23 cellular contexts compared by ENCODE assay signal in the genomic region with DNA sequence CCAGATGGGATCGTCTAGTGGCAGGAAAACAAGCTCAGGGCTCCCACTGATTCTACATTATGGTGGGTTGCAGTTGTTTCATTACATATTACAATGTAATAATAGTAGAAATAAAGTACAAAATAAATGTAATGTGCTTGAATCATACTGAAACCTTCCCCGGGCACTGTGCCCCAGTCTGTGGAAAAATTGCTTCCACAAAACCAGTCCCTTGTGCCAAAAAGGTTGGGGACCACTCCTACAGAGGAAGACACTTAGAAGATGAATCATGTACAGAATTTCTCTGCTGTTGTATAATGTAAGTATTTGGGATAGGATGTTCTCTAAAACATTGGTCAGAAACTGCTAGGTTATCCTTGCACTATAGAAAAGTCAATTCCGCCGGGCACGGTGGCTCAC. TPM values are rescaled to one million over a fixed set of nuclear protein-coding genes. Genes with fewer than 3 reads are reported as not detected.
A peak's percentile ranks its signal among the peaks of the same experiment; 100 is the strongest.
DNase-seq lines count a peak whose midpoint lies in the region; ATAC-seq, FAIRE-seq and TF ChIP-seq lines count a peak whose summit lies in the region.
"Had no signal": no experiment of that assay in that cellular context is flagged by ENCODE, and none has a peak within 500 bp of the region (broad histone marks: within the 10 kb centered on the region; RNA-seq: fewer than 3 reads in every experiment).

No MANE protein-coding gene starts in this region.

- H3K27ac Mint-ChIP-seq in activated T-cell treated with anti-CD3 and anti-CD28 coated beads, Interleukin-2, amount 50 U/mL, for 72 hours: no peak overlapping the region
- H3K27ac Mint-ChIP-seq: B cell, GM23338 had no signal

- peaks cover 0 to 2% of the 10 kb centered on the region in 2 donors for H3K36me3 Mint-ChIP-seq in activated T-cell treated with anti-CD3 and anti-CD28 coated beads, Interleukin-2, amount 50 U/mL, for 72 hours (ENCODE audit: insufficient read depth in 2 of 2)
- H3K36me3 Mint-ChIP-seq: CD14-positive monocyte had no signal

- no peaks in the 10 kb centered on the region for H3K27me3 Mint-ChIP-seq in activated T-cell treated with anti-CD3 and anti-CD28 coated beads, Interleukin-2, amount 50 U/mL, for 72 hours (ENCODE audit: low read depth)
- H3K27me3 Mint-ChIP-seq: B cell had no signal

- H2AFZ ChIP-seq in HepG2 (ENCODE audit: low read length): no peak overlapping the region
- H2AFZ ChIP-seq: GM23338 had no signal

- H3K27me3 ChIP-seq in HepG2 (ENCODE audit: control insufficient read depth in 1 of 2, insufficient read depth in 2 of 2, low read length in 2 of 2): no peaks in the 10 kb centered on the region; a peak in 2 of 5 replicates
- no peaks in the 10 kb centered on the region for H3K27me3 ChIP-seq in right lobe of liver
- no peaks in the 10 kb centered on the region for H3K27me3 ChIP-seq in adipocyte (replicated peaks; ENCODE audit: control insufficient read depth, insufficient read depth, low read length)

- H3K4me3 ChIP-seq in HepG2 (replicated peaks in 1 of 3; ENCODE audit: insufficient read depth in 1 of 3, low read depth in 2 of 3, low read length in 3 of 3) (no peak overlapping the region), right lobe of liver (no peak overlapping the region), adipocyte (ENCODE audit: low read length) (no peak overlapping the region)
- H3K4me3 ChIP-seq: GM12878, GM23338, HAP-1 had no signal

- H3K36me3 ChIP-seq in HepG2 (replicated peaks in 1 of 2; ENCODE audit: control insufficient read depth in 1 of 2, insufficient read depth in 2 of 2, low read length in 2 of 2) (no peaks in the 10 kb centered on the region), right lobe of liver (no peaks in the 10 kb centered on the region), adipocyte (ENCODE audit: control insufficient read depth, insufficient read depth, low read length, severe bottlenecking) (no peaks in the 10 kb centered on the region)
- H3K36me3 ChIP-seq: HAP-1 had no signal

- H3K9ac ChIP-seq in HepG2 (ENCODE audit: insufficient read depth, low read depth, low read length) (no peak overlapping the region), adipocyte (ENCODE audit: low read length) (peak overlapping the region; percentile 15)

- H3K4me3 Mint-ChIP-seq in activated T-cell treated with anti-CD3 and anti-CD28 coated beads, Interleukin-2, amount 50 U/mL, for 72 hours: no peak overlapping the region
- H3K4me3 Mint-ChIP-seq: B cell, CD14-positive monocyte, GM23338 had no signal

- intact Hi-C loops in HepG2 (cut with micrococcal nuclease; ENCODE audit: unreplicated experiment): no loop called here
- intact Hi-C loops in right lobe of liver (cut with DNase I): no loop called here

- CTCF ChIA-PET in HepG2 (lab: Yijun Ruan, JAX; ENCODE audit: low intra/inter-chr PET ratio, low total read pairs): no interaction called here

- no peaks in the 10 kb centered on the region for H3K4me1 Mint-ChIP-seq in activated T-cell treated with anti-CD3 and anti-CD28 coated beads, Interleukin-2, amount 50 U/mL, for 72 hours (ENCODE audit: low read depth)
- H3K4me1 Mint-ChIP-seq: B cell, CD14-positive monocyte had no signal

- no peaks in the 10 kb centered on the region for H3K9me3 ChIP-seq in HepG2 (ENCODE audit: low read length)
- H3K9me3 ChIP-seq in right lobe of liver: no peaks in the 10 kb centered on the region
- H3K9me3 ChIP-seq in adipocyte (ENCODE audit: control insufficient read depth, low read length): no peaks in the 10 kb centered on the region
- H3K9me3 ChIP-seq: HAP-1 had no signal

- TF ChIP-seq EP300 in HepG2 (IDR thresholded peaks at IDR 0.05; ENCODE audit: low read depth in 2 of 2, low read length in 2 of 2) (no peak), HepG2 (CRISPR knock-in tag; IDR thresholded peaks at IDR 0.05; ENCODE audit: borderline replicate concordance) (no peak)

- H3K4me2 ChIP-seq in HepG2 (ENCODE audit: low read depth, low read length): peak overlapping the region; percentile 27; the same call in 1 of the 2 replicates
- H3K4me2 ChIP-seq: GM23338 had no signal

- H3K4me1 ChIP-seq in HepG2 (ENCODE audit: insufficient read depth, low read length) (peaks cover 18% of the 10 kb centered on the region), right lobe of liver (no peaks in the 10 kb centered on the region), adipocyte (ENCODE audit: control insufficient read depth, insufficient read depth, low read length) (peaks cover 7% of the 10 kb centered on the region)

- BruUV-seq in HepG2 (replicated peaks; lab: Mats Ljungman, UMichigan): no TSS peak

- POLR2A ChIA-PET in HepG2 (lab: Yijun Ruan, JAX): interaction anchor here (1.6 kb wide), 1 partner anchor 12 kb away, joined by 4 read pairs; no protein-coding TSS in a partner anchor

- H3K79me2 ChIP-seq in HepG2 (ENCODE audit: insufficient read depth, low read length): no peaks in the 10 kb centered on the region

- ATAC-seq in HepG2 (no peak), right lobe of liver (no peak), GM18858 (IDR thresholded peaks at IDR 0.05; ENCODE audit: unreplicated experiment) (no peak), HG02970 (IDR thresholded peaks at IDR 0.05; ENCODE audit: low FRiP score, unreplicated experiment) (no peak)
- no peak for ATAC-seq in activated T-cell treated with anti-CD3 and anti-CD28 coated beads, Interleukin-2, amount 50 U/mL, for 72 hours (replicated peaks in 1 of 2)
- ATAC-seq: GM12878, GM23338 had no signal

- TF ChIP-seq CTCF in HepG2 (CRISPR knock-in tag; IDR thresholded peaks at IDR 0.05) (no peak), right lobe of liver (IDR thresholded peaks at IDR 0.05) (no peak)

- no peaks in the 10 kb centered on the region for H3K9me3 Mint-ChIP-seq in activated T-cell treated with anti-CD3 and anti-CD28 coated beads, Interleukin-2, amount 50 U/mL, for 72 hours
- H3K9me3 Mint-ChIP-seq: CD14-positive monocyte, GM23338 had no signal

- 50% methylated on average over 5 of the region's 5 CpGs for WGBS in HepG2 (ENCODE audit: low lambda C conversion rate)
- 89% methylated on average over 5 of the region's 5 CpGs for WGBS in right lobe of liver (ENCODE audit: insufficient coverage, low coverage, low lambda C conversion rate, missing lambda C conversion rate)

- H3K27ac ChIP-seq in HepG2 (ENCODE audit: extremely low read length, insufficient read depth, low read length) (no peak overlapping the region), right lobe of liver (no peak overlapping the region)
- H3K27ac ChIP-seq: 22Rv1 had no signal

- in situ Hi-C loops in HepG2 (cut with HindIII; ENCODE audit: extremely low pct_ligation_motif_present, low pct_unique_long_range_greater_than_20kb): no loop called here

- DNase-seq in HepG2 (ENCODE audit: low spot score) (no peak), right lobe of liver (no peak), adipocyte (ENCODE audit: low read depth) (peak; percentile 51), fibroblast of peridontal ligament (ENCODE audit: extremely low read depth) (peak; percentile 46), DMS153 treated with DMSO at 0.1 percent for 48 hours (lab: John Stamatoyannopoulos, UW; ENCODE audit: unreplicated experiment) (no peak)
- no peak for DNase-seq in activated T-cell treated with anti-CD3 and anti-CD28 coated beads, Interleukin-2, amount 50 U/mL, for 72 hours
- DNase-seq: ACHN, Kasumi-1, NCI-H1417, NCI-H187, NCI-H2107, NCI-H446 treated with DMSO at 0.1 percent for 48 hours, NCI-H526 treated with DMSO at 0.1 percent for 48 hours, SHP77 had no signal

- no peak for FAIRE-seq in HepG2 (lab: Jason Lieb, UNC)
- FAIRE-seq: D721Med, GM12878 had no signal

- no peak for TF ChIP-seq RAD21 in HepG2 (CRISPR knock-in tag; IDR thresholded peaks at IDR 0.05)

- no peak for TF ChIP-seq POLR2A in HepG2 (IDR thresholded peaks at IDR 0.05; ENCODE audit: insufficient read depth in 1 of 2, low read depth in 2 of 2, low read length in 2 of 2)
- no peak for TF ChIP-seq POLR2A in right lobe of liver (IDR thresholded peaks at IDR 0.05)

- H4K20me1 ChIP-seq in HepG2 (ENCODE audit: insufficient read depth, low read length): no peaks in the 10 kb centered on the region

RNA-seq across cellular contexts. Expression of a gene that starts 11.3 kb away (rescaled TPM):
- total RNA-seq in HepG2 (2016; rRNA removed; fragmentation: Illumina TruSeq; extraction: Trizol) (34.5 and 47.9 TPM in 2 replicates), right lobe of liver (100 to 1,000 TPM in 5 of 6 experiments, 10 to 100 TPM in 1; 76.8 to 204 (median 141) TPM)
- 17.6 and 21.7 TPM in 2 replicates for total RNA-seq in HepG2 (2016; cell fraction: cytosol; rRNA removed; fragmentation: Illumina TruSeq; extraction: Trizol; ENCODE audit: low read depth)
- 36.1 and 49.8 TPM in 2 replicates for total RNA-seq in HepG2 (2016; cell fraction: insoluble cytoplasmic fraction; rRNA removed; fragmentation: Illumina TruSeq; extraction: Trizol)
- 20.3 and 22.2 TPM in 2 replicates for total RNA-seq in HepG2 (2016; cell fraction: membrane; rRNA removed; fragmentation: Illumina TruSeq; extraction: Trizol)
- total RNA-seq in HepG2 (2016; cell fraction: nucleus; rRNA removed; fragmentation: Illumina TruSeq; extraction: Trizol): 18.4 and 18.8 TPM in 2 replicates
- polyA plus RNA-seq in HepG2 (2011; rRNA removed): 27.2 and 37.4 TPM in 2 replicates
- polyA plus RNA-seq in HepG2 (2011; cell fraction: cytosol; rRNA removed): 27.7 and 38.9 TPM in 2 replicates
- polyA plus RNA-seq in HepG2 (2011; cell fraction: nucleus; rRNA removed): 12.7 and 24.3 TPM in 2 replicates
- polyA plus RNA-seq in HepG2 (2012): 47.7 and 75.4 TPM in 2 replicates
- 14.6 and 17.7 TPM in 2 replicates for polyA plus RNA-seq in HepG2 (2016; cell fraction: cytosol; fragmentation: Illumina TruSeq; extraction: Trizol; ENCODE audit: low read depth)
- polyA plus RNA-seq in HepG2 (2016; cell fraction: insoluble cytoplasmic fraction; fragmentation: Illumina TruSeq; extraction: Trizol; ENCODE audit: low read depth): 78.2 and 81.4 TPM in 2 replicates
- 22.5 and 25.2 TPM in 2 replicates for polyA plus RNA-seq in HepG2 (2016; cell fraction: membrane; fragmentation: Illumina TruSeq; extraction: Trizol; ENCODE audit: low read depth)
- 38.1 and 38.4 TPM in 2 replicates for polyA plus RNA-seq in HepG2 (2016; cell fraction: nucleus; fragmentation: Illumina TruSeq; extraction: Trizol; ENCODE audit: insufficient read depth, low read depth)
- polyA minus RNA-seq in HepG2 (2011; rRNA and poly(A)+ RNA removed; ENCODE audit: low replicate concordance): 7.2 and 13.5 TPM in 2 replicates
- polyA minus RNA-seq in HepG2 (2011; cell fraction: cytosol; rRNA and poly(A)+ RNA removed): 9.4 and 13.2 TPM in 2 replicates
- polyA minus RNA-seq in HepG2 (2011; cell fraction: nucleus; rRNA and poly(A)+ RNA removed): 12.2 and 17.8 TPM in 2 replicates
- total RNA-seq in activated T-cell treated with anti-CD3 and anti-CD28 coated beads, Interleukin-2, amount 50 U/mL, for 72 hours: 10 to 100 TPM; 12.8 to 14.1 TPM

RNA-seq across cellular contexts. Expression of a gene that starts 36.9 kb away (rescaled TPM):
- total RNA-seq in HepG2 (2016; rRNA removed; fragmentation: Illumina TruSeq; extraction: Trizol) (61.5 and 76.0 TPM in 2 replicates), right lobe of liver (10 to 100 TPM; 25.4 to 32.1 (median 29.3) TPM)
- 81.7 and 82.0 TPM in 2 replicates for total RNA-seq in HepG2 (2016; cell fraction: cytosol; rRNA removed; fragmentation: Illumina TruSeq; extraction: Trizol; ENCODE audit: low read depth)
- total RNA-seq in HepG2 (2016; cell fraction: insoluble cytoplasmic fraction; rRNA removed; fragmentation: Illumina TruSeq; extraction: Trizol): 64.7 and 68.6 TPM in 2 replicates
- 145 and 152 TPM in 2 replicates for total RNA-seq in HepG2 (2016; cell fraction: membrane; rRNA removed; fragmentation: Illumina TruSeq; extraction: Trizol)
- 26.6 and 33.5 TPM in 2 replicates for total RNA-seq in HepG2 (2016; cell fraction: nucleus; rRNA removed; fragmentation: Illumina TruSeq; extraction: Trizol)
- polyA plus RNA-seq in HepG2 (2011; rRNA removed): 52.3 and 57.8 TPM in 2 replicates
- polyA plus RNA-seq in HepG2 (2011; cell fraction: cytosol; rRNA removed): 37.6 and 45.1 TPM in 2 replicates
- polyA plus RNA-seq in HepG2 (2011; cell fraction: nucleus; rRNA removed): 19.5 and 19.9 TPM in 2 replicates
- 32.9 and 36.4 TPM in 2 replicates for polyA plus RNA-seq in HepG2 (2012)
- polyA plus RNA-seq in HepG2 (2016; cell fraction: cytosol; fragmentation: Illumina TruSeq; extraction: Trizol; ENCODE audit: low read depth): 167 and 171 TPM in 2 replicates
- 95.6 and 112 TPM in 2 replicates for polyA plus RNA-seq in HepG2 (2016; cell fraction: insoluble cytoplasmic fraction; fragmentation: Illumina TruSeq; extraction: Trizol; ENCODE audit: low read depth)
- 189 and 199 TPM in 2 replicates for polyA plus RNA-seq in HepG2 (2016; cell fraction: membrane; fragmentation: Illumina TruSeq; extraction: Trizol; ENCODE audit: low read depth)
- polyA plus RNA-seq in HepG2 (2016; cell fraction: nucleus; fragmentation: Illumina TruSeq; extraction: Trizol; ENCODE audit: insufficient read depth, low read depth): 67.4 and 69.2 TPM in 2 replicates
- 44.9 and 79.2 TPM in 2 replicates for polyA minus RNA-seq in HepG2 (2011; rRNA and poly(A)+ RNA removed; ENCODE audit: low replicate concordance)
- 26.9 and 32.6 TPM in 2 replicates for polyA minus RNA-seq in HepG2 (2011; cell fraction: cytosol; rRNA and poly(A)+ RNA removed)
- polyA minus RNA-seq in HepG2 (2011; cell fraction: nucleus; rRNA and poly(A)+ RNA removed): 18.8 and 19.8 TPM in 2 replicates
- total RNA-seq in activated T-cell treated with anti-CD3 and anti-CD28 coated beads, Interleukin-2, amount 50 U/mL, for 72 hours: 10 to 100 TPM; 44.7 to 48.8 TPM

Comparison
In these comparisons a context has a peak if more than half of its experiments do, and no peak if none do; other contexts are left out.
1. DNase-seq: peak in adipocyte (single experiment) and fibroblast of peridontal ligament (single experiment); none in HepG2 (single experiment), right lobe of liver (0 of 3), DMS153 treated with DMSO at 0.1 percent for 48 hours (single experiment) and activated T-cell treated with anti-CD3 and anti-CD28 coated beads, Interleukin-2, amount 50 U/mL, for 72 hours (0 of 2).